ENCODE assay signal across 16 cellular contexts in genomic region chr6:104855507-104855906, GRCh38. TPM values are rescaled to one million over a fixed set of nuclear protein-coding genes. Genes with fewer than 3 reads are reported as not detected.
DNase-seq lines count a peak whose midpoint lies in the region; TF ChIP-seq lines count a peak whose summit lies in the region.
"Had no signal": no experiment of that assay in that cellular context is flagged by ENCODE, and none has a peak within 500 bp of the region (broad histone marks: within the 10 kb centered on the region; RNA-seq: fewer than 3 reads in every experiment).

No MANE protein-coding gene starts in this region.

- no peaks in the 10 kb centered on the region for H3K27me3 ChIP-seq in breast epithelium
- H3K27me3 ChIP-seq: SJSA1, spleen had no signal

- H3K27me3 Mint-ChIP-seq in MCF 10A (ENCODE audit: insufficient read depth, unreplicated experiment): no peaks in the 10 kb centered on the region
- H3K27me3 Mint-ChIP-seq: central memory CD8-positive, alpha-beta T cell had no signal

- peaks cover under 1% of the 10 kb centered on the region for H3K36me3 ChIP-seq in breast epithelium

- no peak overlapping the region for H3K27ac Mint-ChIP-seq in MCF 10A (ENCODE audit: low read depth, unreplicated experiment)

- BruUV-seq in MCF 10A (replicated peaks; lab: Mats Ljungman, UMichigan): no TSS peak

- H3K9me3 Mint-ChIP-seq in MCF 10A (ENCODE audit: unreplicated experiment): no peaks in the 10 kb centered on the region
- H3K9me3 Mint-ChIP-seq: central memory CD8-positive, alpha-beta T cell had no signal

- no peak overlapping the region for H3K4me3 Mint-ChIP-seq in MCF 10A (ENCODE audit: unreplicated experiment)
- H3K4me3 Mint-ChIP-seq: central memory CD8-positive, alpha-beta T cell had no signal

- no peaks in the 10 kb centered on the region for H3K4me1 ChIP-seq in breast epithelium

- DNase-seq in MCF 10A (ENCODE audit: unreplicated experiment) (peak; percentile 16), breast epithelium (ENCODE audit: low spot score in 2 of 2) (no peak), amniotic epithelial cell (ENCODE audit: low read depth) (peak; percentile 54), foreskin melanocyte (peak; percentile 26), NCI-H526 (lab: John Stamatoyannopoulos, UW) (no peak), NCI-H1092 (lab: John Stamatoyannopoulos, UW) (no peak), mesenteric fat pad (ENCODE audit: low spot score) (no peak)
- DNase-seq in activated naive CD4-positive, alpha-beta T cell treated with anti-CD3 and anti-CD28 coated beads, Interleukin-2, amount 50 U/mL, for 16 hours: no peak
- DNase-seq: activated CD8-positive, alpha-beta memory T cell treated with anti-CD3 and anti-CD28 coated beads for 24 hours; activated naive CD4-positive, alpha-beta T cell; NCI-H1092 treated with DMSO at 0.1 percent for 48 hours; spleen had no signal

- CTCF ChIA-PET in MCF 10A (lab: Yijun Ruan, JAX): no interaction called here

- POLR2A ChIA-PET in MCF 10A (lab: Yijun Ruan, JAX): no interaction called here

- TF ChIP-seq CTCF in MCF 10A (IDR thresholded peaks at IDR 0.05; ENCODE audit: unreplicated experiment) (no peak), breast epithelium (IDR thresholded peaks at IDR 0.05) (no peak)

- no peak for TF ChIP-seq POLR2A in breast epithelium (IDR thresholded peaks at IDR 0.05)

- intact Hi-C loops in MCF 10A (cut with micrococcal nuclease) (no loop called here), breast epithelium (cut with DNase I; ENCODE audit: low total_unique reads) (no loop called here)

- no peaks in the 10 kb centered on the region for H3K9me3 ChIP-seq in breast epithelium
- H3K9me3 ChIP-seq: A549, SJSA1, spleen had no signal

- no peak overlapping the region for H3K4me3 ChIP-seq in breast epithelium
- H3K4me3 ChIP-seq: A549, lung, SJSA1, spleen had no signal

- peaks cover 11% of the 10 kb centered on the region for H3K36me3 Mint-ChIP-seq in MCF 10A (ENCODE audit: insufficient read depth, unreplicated experiment)

- H3K4me1 Mint-ChIP-seq in MCF 10A (ENCODE audit: insufficient read depth, unreplicated experiment): peaks cover 8% of the 10 kb centered on the region

- H3K27ac ChIP-seq in breast epithelium: no peak overlapping the region
- H3K27ac ChIP-seq: A549, SJSA1, spleen had no signal

RNA-seq across cellular contexts. Expression of gene HACE1, which starts 4.2 kb away (rescaled TPM):
- total RNA-seq in MCF 10A (2022) (5.5 and 8.3 TPM in 2 replicates), breast epithelium (10 to 100 TPM; 20.2 to 33.4 (median 27.2) TPM), mesenteric fat pad (12.1 TPM)

Comparison
In these comparisons a context has a peak if more than half of its experiments do, and no peak if none do; other contexts are left out.
1. DNase-seq: peak in MCF 10A (single experiment), amniotic epithelial cell (single experiment) and foreskin melanocyte (single experiment); none in breast epithelium (0 of 2), NCI-H526 (0 of 2), NCI-H1092 (single experiment), mesenteric fat pad (single experiment) and activated naive CD4-positive, alpha-beta T cell treated with anti-CD3 and anti-CD28 coated beads, Interleukin-2, amount 50 U/mL, for 16 hours (single experiment).